Comparison of ENCODE assay signal across 16 cellular contexts in genomic region chr7:108234981-108235450, GRCh38.
A peak's percentile ranks its signal among the peaks of the same experiment; 100 is the strongest.
DNase-seq lines count a peak whose midpoint lies in the region; ATAC-seq, FAIRE-seq and TF ChIP-seq lines count a peak whose summit lies in the region.
"Had no signal": no experiment of that assay in that cellular context is flagged by ENCODE, and none has a peak within 500 bp of the region (broad histone marks: within the 10 kb centered on the region; RNA-seq: fewer than 3 reads in every experiment).

No MANE protein-coding gene starts in this region.

- no peak for TF ChIP-seq RAD21 in HepG2 (CRISPR knock-in tag; IDR thresholded peaks at IDR 0.05)

- DNase-seq in HepG2 (ENCODE audit: low spot score) = no peak
- DNase-seq in right lobe of liver = no peak
- DNase-seq in fibroblast of peridontal ligament (ENCODE audit: extremely low read depth) = peak; percentile 41
- no peak for DNase-seq in mucosa of gallbladder (ENCODE audit: low spot score)
- no peak for DNase-seq in DMS53 (lab: John Stamatoyannopoulos, UW)
- DNase-seq in cerebellar nuclear complex (lab: John Stamatoyannopoulos, UW) = no peak
- DNase-seq: activated gamma-delta T cell treated with Interleukin-2 at 50 U/mL for 16 hours, heart right ventricle, left lung, NCI-H1694, nephron progenitor cell had no signal

- no TSS peak for BruUV-seq in HepG2 (replicated peaks; lab: Mats Ljungman, UMichigan)

- no peak overlapping the region; the same call in 1 of the 2 replicates for H3K4me2 ChIP-seq in HepG2 (ENCODE audit: low read depth, low read length)

- no peaks in the 10 kb centered on the region for H3K79me2 ChIP-seq in HepG2 (ENCODE audit: insufficient read depth, low read length)

- POLR2A ChIA-PET in HepG2 (lab: Yijun Ruan, JAX) = no interaction called here

- in situ Hi-C loops in HepG2 (cut with HindIII; ENCODE audit: extremely low pct_ligation_motif_present, low pct_unique_long_range_greater_than_20kb) = no loop called here

- TF ChIP-seq POLR2A in HepG2 (IDR thresholded peaks at IDR 0.05; ENCODE audit: insufficient read depth in 1 of 2, low read depth in 2 of 2, low read length in 2 of 2) (no peak), right lobe of liver (IDR thresholded peaks at IDR 0.05) (no peak)

- H4K20me1 ChIP-seq in HepG2 (ENCODE audit: insufficient read depth, low read length) = no peaks in the 10 kb centered on the region

- H3K27me3 ChIP-seq in HepG2 (ENCODE audit: control insufficient read depth in 1 of 2, insufficient read depth in 2 of 2, low read length in 2 of 2) (peaks cover 0 to 1% of the 10 kb centered on the region in 2 experiments; a peak in 1 of 5 replicates), right lobe of liver (no peaks in the 10 kb centered on the region)
- H3K27me3 ChIP-seq: heart right ventricle, left lung, suprapubic skin had no signal

- H3K4me1 ChIP-seq in HepG2 (ENCODE audit: insufficient read depth, low read length) = peaks cover 22% of the 10 kb centered on the region
- peaks cover 0 to 15% (median 0%) of the 10 kb centered on the region in 4 donors for H3K4me1 ChIP-seq in right lobe of liver
- H3K4me1 ChIP-seq: left lung, suprapubic skin had no signal

- no peak for TF ChIP-seq CTCF in HepG2 (CRISPR knock-in tag; IDR thresholded peaks at IDR 0.05)
- no peak for TF ChIP-seq CTCF in right lobe of liver (IDR thresholded peaks at IDR 0.05)

- CTCF ChIA-PET in HepG2 (lab: Yijun Ruan, JAX; ENCODE audit: low intra/inter-chr PET ratio, low total read pairs) = no interaction called here

- no peak for TF ChIP-seq EP300 in HepG2 (IDR thresholded peaks at IDR 0.05; ENCODE audit: low read depth in 2 of 2, low read length in 2 of 2)
- no peak for TF ChIP-seq EP300 in HepG2 (CRISPR knock-in tag; IDR thresholded peaks at IDR 0.05; ENCODE audit: borderline replicate concordance)

- H3K4me3 ChIP-seq in HepG2 (replicated peaks in 1 of 3; ENCODE audit: insufficient read depth in 1 of 3, low read depth in 2 of 3, low read length in 3 of 3) (no peak overlapping the region), right lobe of liver (no peak overlapping the region)
- H3K4me3 ChIP-seq: heart right ventricle, left lung, suprapubic skin had no signal

- H3K9me3 ChIP-seq in HepG2 (ENCODE audit: low read length) (no peaks in the 10 kb centered on the region), right lobe of liver (no peaks in the 10 kb centered on the region)
- H3K9me3 ChIP-seq: heart right ventricle, left lung, suprapubic skin had no signal

- FAIRE-seq in HepG2 (lab: Jason Lieb, UNC) = no peak
- FAIRE-seq: D721Med, endometrium had no signal

- H2AFZ ChIP-seq in HepG2 (ENCODE audit: low read length) = no peak overlapping the region

- peak; percentile 35; the same call in 2 of the 3 replicates for ATAC-seq in HepG2
- ATAC-seq in right lobe of liver = no peak
- peak; percentile 15; the same call in 2 of the 3 replicates for ATAC-seq in SK-N-SH treated with all-trans-retinoic acid at 6 μM for 48 hours
- ATAC-seq in HG03139 (IDR thresholded peaks at IDR 0.05; ENCODE audit: unreplicated experiment) = no peak
- ATAC-seq: heart right ventricle, left lung had no signal

- H3K36me3 ChIP-seq in HepG2 (replicated peaks in 1 of 2; ENCODE audit: control insufficient read depth in 1 of 2, insufficient read depth in 2 of 2, low read length in 2 of 2) (no peaks in the 10 kb centered on the region), right lobe of liver (no peaks in the 10 kb centered on the region)
- H3K36me3 ChIP-seq: heart right ventricle, left lung, suprapubic skin had no signal

- no peak overlapping the region for H3K9ac ChIP-seq in HepG2 (ENCODE audit: insufficient read depth, low read depth, low read length)

- intact Hi-C loops in HepG2 (cut with micrococcal nuclease; ENCODE audit: unreplicated experiment) = no loop called here
- intact Hi-C loops in right lobe of liver (cut with DNase I) = no loop called here

- no peak overlapping the region for H3K27ac ChIP-seq in HepG2 (ENCODE audit: extremely low read length, insufficient read depth, low read length)
- no peak overlapping the region for H3K27ac ChIP-seq in right lobe of liver
- H3K27ac ChIP-seq: heart right ventricle, left lung, suprapubic skin had no signal

TF ChIP-seq in HepG2, 621 proteins besides CTCF, POLR2A, EP300 and RAD21 (continues in another document):
- TF ChIP-seq HNF1A (IDR thresholded peaks at IDR 0.05; ENCODE audit: low read depth) (0 out of 2 replicates have a peak, but pooled peaks have one; percentile 54), HNF1A (CRISPR knock-in tag; IDR thresholded peaks at IDR 0.05; ENCODE audit: borderline replicate concordance) (no peak), GATAD2A (CRISPR knock-in tag; IDR thresholded peaks at IDR 0.05) (0 out of 2 replicates have a peak, but pooled peaks have one; percentile 9), GABPA (IDR thresholded peaks at IDR 0.05; ENCODE audit: low read depth, low read length) (no peak), GABPA (CRISPR knock-in tag; IDR thresholded peaks at IDR 0.05; ENCODE audit: low read depth) (no peak), ZNF34 (CRISPR knock-in tag; IDR thresholded peaks at IDR 0.05; ENCODE audit: borderline replicate concordance) (no peak), ONECUT2 (CRISPR knock-in tag; IDR thresholded peaks at IDR 0.05) (peak; percentile 52; the same call in 1 of the 2 replicates), ZNF7 (CRISPR knock-in tag; IDR thresholded peaks at IDR 0.05) (no peak)

TF ChIP-seq in SK-N-SH treated with all-trans-retinoic acid at 6 μM for 48 hours, 23 proteins besides CTCF, POLR2A, EP300 and RAD21:
- TF ChIP-seq GLIS3 (CRISPR knock-in tag; IDR thresholded peaks at IDR 0.05) (no peak), ARNTL (CRISPR knock-in tag; IDR thresholded peaks at IDR 0.05; ENCODE audit: borderline replicate concordance, low read depth) (no peak), ISL1 (CRISPR knock-in tag; IDR thresholded peaks at IDR 0.05) (peak; percentile 72)

Comparison
In these comparisons a context has a peak if more than half of its experiments do, and no peak if none do; other contexts are left out.
1. ATAC-seq: peak in HepG2 (single experiment) and SK-N-SH treated with all-trans-retinoic acid at 6 μM for 48 hours (single experiment); none in right lobe of liver (0 of 4) and HG03139 (single experiment).